1 cellular context compared by ENCODE assay signal in the genomic region with DNA sequence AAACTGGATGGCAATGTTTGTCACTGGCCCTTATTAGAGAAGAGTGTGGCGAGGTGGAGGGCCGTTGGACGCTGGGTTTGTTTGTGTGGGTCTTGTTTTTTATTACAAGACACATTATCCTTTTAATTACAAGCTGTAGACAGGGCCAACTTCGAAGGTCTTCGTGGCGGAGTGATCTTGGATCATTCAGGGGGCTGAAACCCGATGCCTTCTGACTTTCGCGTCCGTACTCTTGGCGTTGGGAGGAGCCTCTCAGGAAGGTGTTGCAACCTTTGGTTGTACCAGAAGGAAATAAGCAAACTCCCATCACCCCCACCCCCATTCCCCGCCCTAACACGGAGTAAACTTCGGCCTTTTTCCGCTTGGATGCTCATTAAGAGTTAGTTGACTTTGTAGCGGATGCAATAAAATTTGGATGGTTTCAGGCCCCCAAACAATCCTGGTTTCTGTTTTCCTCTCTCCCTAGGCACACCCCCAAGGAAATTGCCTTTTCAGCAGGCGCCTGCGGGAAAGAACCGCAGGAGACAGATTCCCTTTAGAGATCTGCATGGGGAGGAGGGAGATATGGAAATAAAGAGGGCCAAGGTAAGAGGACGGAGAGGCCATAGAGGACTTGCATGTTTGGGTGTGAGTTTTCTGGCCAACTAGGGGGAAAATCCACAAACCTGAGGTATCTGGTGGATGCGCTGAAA.
A peak's percentile ranks its signal among the peaks of the same experiment; 100 is the strongest.
TF ChIP-seq lines count a peak whose summit lies in the region.

No MANE protein-coding gene starts in this region.

TF ChIP-seq in HEK293, 187 proteins besides CTCF, POLR2A, EP300 and RAD21 (continued from another document and continues in another):
- TF ChIP-seq, protein P1, sequence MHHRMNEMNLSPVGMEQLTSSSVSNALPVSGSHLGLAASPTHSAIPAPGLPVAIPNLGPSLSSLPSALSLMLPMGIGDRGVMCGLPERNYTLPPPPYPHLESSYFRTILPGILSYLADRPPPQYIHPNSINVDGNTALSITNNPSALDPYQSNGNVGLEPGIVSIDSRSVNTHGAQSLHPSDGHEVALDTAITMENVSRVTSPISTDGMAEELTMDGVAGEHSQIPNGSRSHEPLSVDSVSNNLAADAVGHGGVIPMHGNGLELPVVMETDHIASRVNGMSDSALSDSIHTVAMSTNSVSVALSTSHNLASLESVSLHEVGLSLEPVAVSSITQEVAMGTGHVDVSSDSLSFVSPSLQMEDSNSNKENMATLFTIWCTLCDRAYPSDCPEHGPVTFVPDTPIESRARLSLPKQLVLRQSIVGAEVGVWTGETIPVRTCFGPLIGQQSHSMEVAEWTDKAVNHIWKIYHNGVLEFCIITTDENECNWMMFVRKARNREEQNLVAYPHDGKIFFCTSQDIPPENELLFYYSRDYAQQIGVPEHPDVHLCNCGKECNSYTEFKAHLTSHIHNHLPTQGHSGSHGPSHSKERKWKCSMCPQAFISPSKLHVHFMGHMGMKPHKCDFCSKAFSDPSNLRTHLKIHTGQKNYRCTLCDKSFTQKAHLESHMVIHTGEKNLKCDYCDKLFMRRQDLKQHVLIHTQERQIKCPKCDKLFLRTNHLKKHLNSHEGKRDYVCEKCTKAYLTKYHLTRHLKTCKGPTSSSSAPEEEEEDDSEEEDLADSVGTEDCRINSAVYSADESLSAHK (tag by site-specific recombination; IDR thresholded peaks at IDR 0.05): peak; percentile 96
- TF ChIP-seq, protein P2, sequence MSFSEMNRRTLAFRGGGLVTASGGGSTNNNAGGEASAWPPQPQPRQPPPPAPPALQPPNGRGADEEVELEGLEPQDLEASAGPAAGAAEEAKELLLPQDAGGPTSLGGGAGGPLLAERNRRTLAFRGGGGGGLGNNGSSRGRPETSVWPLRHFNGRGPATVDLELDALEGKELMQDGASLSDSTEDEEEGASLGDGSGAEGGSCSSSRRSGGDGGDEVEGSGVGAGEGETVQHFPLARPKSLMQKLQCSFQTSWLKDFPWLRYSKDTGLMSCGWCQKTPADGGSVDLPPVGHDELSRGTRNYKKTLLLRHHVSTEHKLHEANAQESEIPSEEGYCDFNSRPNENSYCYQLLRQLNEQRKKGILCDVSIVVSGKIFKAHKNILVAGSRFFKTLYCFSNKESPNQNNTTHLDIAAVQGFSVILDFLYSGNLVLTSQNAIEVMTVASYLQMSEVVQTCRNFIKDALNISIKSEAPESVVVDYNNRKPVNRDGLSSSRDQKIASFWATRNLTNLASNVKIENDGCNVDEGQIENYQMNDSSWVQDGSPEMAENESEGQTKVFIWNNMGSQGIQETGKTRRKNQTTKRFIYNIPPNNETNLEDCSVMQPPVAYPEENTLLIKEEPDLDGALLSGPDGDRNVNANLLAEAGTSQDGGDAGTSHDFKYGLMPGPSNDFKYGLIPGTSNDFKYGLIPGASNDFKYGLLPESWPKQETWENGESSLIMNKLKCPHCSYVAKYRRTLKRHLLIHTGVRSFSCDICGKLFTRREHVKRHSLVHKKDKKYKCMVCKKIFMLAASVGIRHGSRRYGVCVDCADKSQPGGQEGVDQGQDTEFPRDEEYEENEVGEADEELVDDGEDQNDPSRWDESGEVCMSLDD (tag by site-specific recombination; IDR thresholded peaks at IDR 0.05): peak; percentile 23; the same call in 1 of the 2 replicates
- TF ChIP-seq ZNF629 (tag by site-specific recombination; IDR thresholded peaks at IDR 0.05) (peak; percentile 80), ZNF140 (tag by site-specific recombination; IDR thresholded peaks at IDR 0.05) (no peak), MYNN (tag by site-specific recombination; IDR thresholded peaks at IDR 0.05; ENCODE audit: borderline replicate concordance) (peak; percentile 20; the same call in 1 of the 2 replicates), ZXDB (tag by site-specific recombination; IDR thresholded peaks at IDR 0.05) (peak; percentile 95), KLF9 (tag by site-specific recombination; IDR thresholded peaks at IDR 0.05; ENCODE audit: low read depth) (peak; percentile 82), ZNF23 (tag by site-specific recombination; IDR thresholded peaks at IDR 0.05; ENCODE audit: borderline replicate concordance) (no peak), BCL11B (tag by site-specific recombination; IDR thresholded peaks at IDR 0.05; ENCODE audit: low read depth) (peak; percentile 81; the same call in 1 of the 2 replicates), ZNF670 (tag by site-specific recombination; IDR thresholded peaks at IDR 0.05; ENCODE audit: low read depth) (no peak), ZNF112 (tag by site-specific recombination; IDR thresholded peaks at IDR 0.05) (no peak), ZNF146 (tag by site-specific recombination; IDR thresholded peaks at IDR 0.05) (no peak), ZNF121 (tag by site-specific recombination; IDR thresholded peaks at IDR 0.05) (no peak), ZNF830 (tag by site-specific recombination; IDR thresholded peaks at IDR 0.05; ENCODE audit: low read depth) (no peak), ZNF239 (tag by site-specific recombination; IDR thresholded peaks at IDR 0.05) (no peak), ZNF354C (tag by site-specific recombination; IDR thresholded peaks at IDR 0.05; ENCODE audit: borderline replicate concordance, low read depth) (no peak), HOXD13 (CRISPR knock-in tag; IDR thresholded peaks at IDR 0.05; ENCODE audit: borderline replicate concordance) (no peak), ZNF416 (tag by site-specific recombination; IDR thresholded peaks at IDR 0.05) (no peak), OVOL3 (tag by site-specific recombination; IDR thresholded peaks at IDR 0.05) (peak; percentile 87; the same call in 1 of the 2 replicates), ZNF37A (tag by site-specific recombination; IDR thresholded peaks at IDR 0.05) (no peak), ZNF202 (tag by site-specific recombination; IDR thresholded peaks at IDR 0.05; ENCODE audit: borderline replicate concordance) (no peak), ZNF175 (tag by site-specific recombination; IDR thresholded peaks at IDR 0.05) (no peak), ZNF555 (tag by site-specific recombination; conservative IDR thresholded peaks at IDR 0.05) (no peak), ZNF558 (tag by site-specific recombination; IDR thresholded peaks at IDR 0.05) (no peak), ZNF324 (tag by site-specific recombination; IDR thresholded peaks at IDR 0.05) (no peak), ZNF10 (tag by site-specific recombination; IDR thresholded peaks at IDR 0.05) (peak; percentile 47; the same call in 1 of the 2 replicates), ZNF184 (tag by site-specific recombination; IDR thresholded peaks at IDR 0.05) (no peak), ZNF560 (tag by site-specific recombination; IDR thresholded peaks at IDR 0.05; ENCODE audit: borderline replicate concordance) (no peak)
- TF ChIP-seq, protein P3, sequence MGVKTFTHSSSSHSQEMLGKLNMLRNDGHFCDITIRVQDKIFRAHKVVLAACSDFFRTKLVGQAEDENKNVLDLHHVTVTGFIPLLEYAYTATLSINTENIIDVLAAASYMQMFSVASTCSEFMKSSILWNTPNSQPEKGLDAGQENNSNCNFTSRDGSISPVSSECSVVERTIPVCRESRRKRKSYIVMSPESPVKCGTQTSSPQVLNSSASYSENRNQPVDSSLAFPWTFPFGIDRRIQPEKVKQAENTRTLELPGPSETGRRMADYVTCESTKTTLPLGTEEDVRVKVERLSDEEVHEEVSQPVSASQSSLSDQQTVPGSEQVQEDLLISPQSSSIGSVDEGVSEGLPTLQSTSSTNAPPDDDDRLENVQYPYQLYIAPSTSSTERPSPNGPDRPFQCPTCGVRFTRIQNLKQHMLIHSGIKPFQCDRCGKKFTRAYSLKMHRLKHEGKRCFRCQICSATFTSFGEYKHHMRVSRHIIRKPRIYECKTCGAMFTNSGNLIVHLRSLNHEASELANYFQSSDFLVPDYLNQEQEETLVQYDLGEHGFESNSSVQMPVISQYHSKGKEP (tag by site-specific recombination; IDR thresholded peaks at IDR 0.05): peak; percentile 71
- TF ChIP-seq, protein P4, sequence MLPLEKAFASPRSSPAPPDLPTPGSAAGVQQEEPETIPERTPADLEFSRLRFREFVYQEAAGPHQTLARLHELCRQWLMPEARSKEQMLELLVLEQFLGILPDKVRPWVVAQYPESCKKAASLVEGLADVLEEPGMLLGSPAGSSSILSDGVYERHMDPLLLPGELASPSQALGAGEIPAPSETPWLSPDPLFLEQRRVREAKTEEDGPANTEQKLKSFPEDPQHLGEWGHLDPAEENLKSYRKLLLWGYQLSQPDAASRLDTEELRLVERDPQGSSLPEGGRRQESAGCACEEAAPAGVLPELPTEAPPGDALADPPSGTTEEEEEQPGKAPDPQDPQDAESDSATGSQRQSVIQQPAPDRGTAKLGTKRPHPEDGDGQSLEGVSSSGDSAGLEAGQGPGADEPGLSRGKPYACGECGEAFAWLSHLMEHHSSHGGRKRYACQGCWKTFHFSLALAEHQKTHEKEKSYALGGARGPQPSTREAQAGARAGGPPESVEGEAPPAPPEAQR (tag by site-specific recombination; IDR thresholded peaks at IDR 0.05): no peak
- TF ChIP-seq, protein P5, sequence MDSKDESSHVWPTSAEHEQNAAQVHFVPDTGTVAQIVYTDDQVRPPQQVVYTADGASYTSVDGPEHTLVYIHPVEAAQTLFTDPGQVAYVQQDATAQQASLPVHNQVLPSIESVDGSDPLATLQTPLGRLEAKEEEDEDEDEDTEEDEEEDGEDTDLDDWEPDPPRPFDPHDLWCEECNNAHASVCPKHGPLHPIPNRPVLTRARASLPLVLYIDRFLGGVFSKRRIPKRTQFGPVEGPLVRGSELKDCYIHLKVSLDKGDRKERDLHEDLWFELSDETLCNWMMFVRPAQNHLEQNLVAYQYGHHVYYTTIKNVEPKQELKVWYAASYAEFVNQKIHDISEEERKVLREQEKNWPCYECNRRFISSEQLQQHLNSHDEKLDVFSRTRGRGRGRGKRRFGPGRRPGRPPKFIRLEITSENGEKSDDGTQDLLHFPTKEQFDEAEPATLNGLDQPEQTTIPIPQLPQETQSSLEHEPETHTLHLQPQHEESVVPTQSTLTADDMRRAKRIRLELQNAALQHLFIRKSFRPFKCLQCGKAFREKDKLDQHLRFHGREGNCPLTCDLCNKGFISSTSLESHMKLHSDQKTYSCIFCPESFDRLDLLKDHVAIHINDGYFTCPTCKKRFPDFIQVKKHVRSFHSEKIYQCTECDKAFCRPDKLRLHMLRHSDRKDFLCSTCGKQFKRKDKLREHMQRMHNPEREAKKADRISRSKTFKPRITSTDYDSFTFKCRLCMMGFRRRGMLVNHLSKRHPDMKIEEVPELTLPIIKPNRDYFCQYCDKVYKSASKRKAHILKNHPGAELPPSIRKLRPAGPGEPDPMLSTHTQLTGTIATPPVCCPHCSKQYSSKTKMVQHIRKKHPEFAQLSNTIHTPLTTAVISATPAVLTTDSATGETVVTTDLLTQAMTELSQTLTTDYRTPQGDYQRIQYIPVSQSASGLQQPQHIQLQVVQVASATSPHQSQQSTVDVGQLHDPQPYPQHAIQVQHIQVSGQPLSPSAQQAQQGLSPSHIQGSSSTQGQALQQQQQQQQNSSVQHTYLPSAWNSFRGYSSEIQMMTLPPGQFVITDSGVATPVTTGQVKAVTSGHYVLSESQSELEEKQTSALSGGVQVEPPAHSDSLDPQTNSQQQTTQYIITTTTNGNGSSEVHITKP (tag by site-specific recombination; IDR thresholded peaks at IDR 0.05): peak; percentile 82
- TF ChIP-seq, protein P6, sequence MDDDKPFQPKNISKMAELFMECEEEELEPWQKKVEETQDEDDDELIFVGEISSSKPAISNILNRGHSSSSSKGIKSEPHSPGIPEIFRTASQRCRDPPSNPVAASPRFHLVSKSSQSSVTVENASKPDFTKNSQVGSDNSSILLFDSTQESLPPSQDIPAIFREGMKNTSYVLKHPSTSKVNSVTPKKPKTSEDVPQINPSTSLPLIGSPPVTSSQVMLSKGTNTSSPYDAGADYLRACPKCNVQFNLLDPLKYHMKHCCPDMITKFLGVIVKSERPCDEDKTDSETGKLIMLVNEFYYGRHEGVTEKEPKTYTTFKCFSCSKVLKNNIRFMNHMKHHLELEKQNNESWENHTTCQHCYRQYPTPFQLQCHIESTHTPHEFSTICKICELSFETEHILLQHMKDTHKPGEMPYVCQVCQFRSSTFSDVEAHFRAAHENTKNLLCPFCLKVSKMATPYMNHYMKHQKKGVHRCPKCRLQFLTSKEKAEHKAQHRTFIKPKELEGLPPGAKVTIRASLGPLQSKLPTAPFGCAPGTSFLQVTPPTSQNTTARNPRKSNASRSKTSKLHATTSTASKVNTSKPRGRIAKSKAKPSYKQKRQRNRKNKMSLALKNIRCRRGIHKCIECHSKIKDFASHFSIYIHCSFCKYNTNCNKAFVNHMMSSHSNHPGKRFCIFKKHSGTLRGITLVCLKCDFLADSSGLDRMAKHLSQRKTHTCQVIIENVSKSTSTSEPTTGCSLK (tag by site-specific recombination; IDR thresholded peaks at IDR 0.05): no peak
- TF ChIP-seq, protein P7, sequence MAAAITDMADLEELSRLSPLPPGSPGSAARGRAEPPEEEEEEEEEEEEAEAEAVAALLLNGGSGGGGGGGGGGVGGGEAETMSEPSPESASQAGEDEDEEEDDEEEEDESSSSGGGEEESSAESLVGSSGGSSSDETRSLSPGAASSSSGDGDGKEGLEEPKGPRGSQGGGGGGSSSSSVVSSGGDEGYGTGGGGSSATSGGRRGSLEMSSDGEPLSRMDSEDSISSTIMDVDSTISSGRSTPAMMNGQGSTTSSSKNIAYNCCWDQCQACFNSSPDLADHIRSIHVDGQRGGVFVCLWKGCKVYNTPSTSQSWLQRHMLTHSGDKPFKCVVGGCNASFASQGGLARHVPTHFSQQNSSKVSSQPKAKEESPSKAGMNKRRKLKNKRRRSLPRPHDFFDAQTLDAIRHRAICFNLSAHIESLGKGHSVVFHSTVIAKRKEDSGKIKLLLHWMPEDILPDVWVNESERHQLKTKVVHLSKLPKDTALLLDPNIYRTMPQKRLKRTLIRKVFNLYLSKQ (tag by site-specific recombination; IDR thresholded peaks at IDR 0.05; ENCODE audit: borderline replicate concordance): no peak
- TF ChIP-seq, protein P8, sequence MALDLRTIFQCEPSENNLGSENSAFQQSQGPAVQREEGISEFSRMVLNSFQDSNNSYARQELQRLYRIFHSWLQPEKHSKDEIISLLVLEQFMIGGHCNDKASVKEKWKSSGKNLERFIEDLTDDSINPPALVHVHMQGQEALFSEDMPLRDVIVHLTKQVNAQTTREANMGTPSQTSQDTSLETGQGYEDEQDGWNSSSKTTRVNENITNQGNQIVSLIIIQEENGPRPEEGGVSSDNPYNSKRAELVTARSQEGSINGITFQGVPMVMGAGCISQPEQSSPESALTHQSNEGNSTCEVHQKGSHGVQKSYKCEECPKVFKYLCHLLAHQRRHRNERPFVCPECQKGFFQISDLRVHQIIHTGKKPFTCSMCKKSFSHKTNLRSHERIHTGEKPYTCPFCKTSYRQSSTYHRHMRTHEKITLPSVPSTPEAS (tag by site-specific recombination; IDR thresholded peaks at IDR 0.05): no peak
